In genomic region chr2:3703741-3704355, GRCh38 we compare ENCODE assay signal across 21 cellular contexts. TPM values are rescaled to one million over a fixed set of nuclear protein-coding genes. Genes with fewer than 3 reads are reported as not detected.
A peak's percentile ranks its signal among the peaks of the same experiment; 100 is the strongest.
DNase-seq lines count a peak whose midpoint lies in the region; ATAC-seq lines count a peak whose summit lies in the region.
"Had no signal": no experiment of that assay in that cellular context is flagged by ENCODE, and none has a peak within 500 bp of the region (broad histone marks: within the 10 kb centered on the region; RNA-seq: fewer than 3 reads in every experiment).

No MANE protein-coding gene starts in this region.

- H3K4me1 Mint-ChIP-seq in stimulated activated naive CD8-positive, alpha-beta T cell treated with anti-CD3 and anti-CD28 coated beads, Interleukin-15, amount 100 ng/mL, for 72 hours = peaks cover 5% of the 10 kb centered on the region
- peaks cover 2% of the 10 kb centered on the region for H3K4me1 Mint-ChIP-seq in activated naive CD8-positive, alpha-beta T cell treated with anti-CD3 and anti-CD28 coated beads, Interleukin-2, amount 50 U/mL, for 24 hours

- ATAC-seq in stimulated activated naive CD8-positive, alpha-beta T cell treated with anti-CD3 and anti-CD28 coated beads, Interleukin-15, amount 100 ng/mL, for 72 hours = peak; percentile 61
- ATAC-seq in stimulated activated naive CD8-positive, alpha-beta T cell treated with anti-CD3 and anti-CD28 coated beads, Interleukin-15, Interleukin-2, amounts not matched to agents 100 U/mL and 50 U/mL, for 24 hours = no peak
- ATAC-seq in activated naive CD8-positive, alpha-beta T cell treated with anti-CD3 and anti-CD28 coated beads, Interleukin-2, amount 50 U/mL, for 24 hours = peak; percentile 24
- ATAC-seq in HG03175 (IDR thresholded peaks at IDR 0.05; ENCODE audit: unreplicated experiment) = no peak
- ATAC-seq in HG03354 (IDR thresholded peaks at IDR 0.05; ENCODE audit: poor library complexity, severe bottlenecking, unreplicated experiment) = no peak
- ATAC-seq: effector memory CD8-positive, alpha-beta T cell; GM12878; left colon had no signal

- no peak overlapping the region for H3K27ac Mint-ChIP-seq in stimulated activated naive CD8-positive, alpha-beta T cell treated with anti-CD3 and anti-CD28 coated beads, Interleukin-15, amount 100 ng/mL, for 72 hours
- H3K27ac Mint-ChIP-seq in activated naive CD8-positive, alpha-beta T cell treated with anti-CD3 and anti-CD28 coated beads, Interleukin-2, amount 50 U/mL, for 24 hours = no peak overlapping the region
- H3K27ac Mint-ChIP-seq: activated CD4-positive, alpha-beta memory T cell treated with anti-CD3 and anti-CD28 coated beads for 36 hours; activated T-helper 1 cell treated with anti-CD3 and anti-CD28 coated beads, Interleukin-12 subunit alpha, Interleukin-12 subunit beta, Interleukin-2, Interleukin-4 antibody, amounts not matched to agents 30 ng/mL and 10 ng/mL and 1 ng/mL, durations not matched to agents 14 hours and 24 hours and 36 hours; effector memory CD8-positive, alpha-beta T cell had no signal

- 29% methylated on average over 75 of the region's 75 CpGs for WGBS in urinary bladder

- H3K36me3 ChIP-seq in urinary bladder (ENCODE audit: insufficient read depth) = no peaks in the 10 kb centered on the region
- H3K36me3 ChIP-seq: adrenal gland had no signal

- no peak for DNase-seq in stimulated activated naive CD8-positive, alpha-beta T cell treated with anti-CD3 and anti-CD28 coated beads, Interleukin-15, amount 100 ng/mL, for 72 hours
- no peak for DNase-seq in stimulated activated naive CD8-positive, alpha-beta T cell treated with anti-CD3 and anti-CD28 coated beads, Interleukin-15, Interleukin-2, amounts not matched to agents 100 U/mL and 50 U/mL, for 24 hours
- DNase-seq in activated naive CD8-positive, alpha-beta T cell treated with anti-CD3 and anti-CD28 coated beads, Interleukin-2, amount 50 U/mL, for 24 hours = no peak
- DNase-seq in left kidney (ENCODE audit: low read depth, low spot score) = peak; percentile 58
- DNase-seq in activated CD8-positive, alpha-beta memory T cell treated with anti-CD3 and anti-CD28 coated beads, Interleukin-2, amount 50 U/mL, for 48 hours = no peak
- DNase-seq: activated CD4-positive, alpha-beta memory T cell treated with anti-CD3 and anti-CD28 coated beads for 36 hours; adrenal gland; Caco-2; effector memory CD8-positive, alpha-beta T cell; hypothalamus; KG1; left colon; NCI-H1092; nucleus accumbens had no signal

- peaks cover 81% of the 10 kb centered on the region for H3K27me3 Mint-ChIP-seq in stimulated activated naive CD8-positive, alpha-beta T cell treated with anti-CD3 and anti-CD28 coated beads, Interleukin-15, amount 100 ng/mL, for 72 hours
- H3K27me3 Mint-ChIP-seq in activated naive CD8-positive, alpha-beta T cell treated with anti-CD3 and anti-CD28 coated beads, Interleukin-2, amount 50 U/mL, for 24 hours = peaks cover 41% of the 10 kb centered on the region

- H3K36me3 Mint-ChIP-seq in activated naive CD8-positive, alpha-beta T cell treated with anti-CD3 and anti-CD28 coated beads, Interleukin-2, amount 50 U/mL, for 24 hours (ENCODE audit: low read depth) = no peaks in the 10 kb centered on the region
- H3K36me3 Mint-ChIP-seq: activated CD4-positive, alpha-beta memory T cell treated with anti-CD3 and anti-CD28 coated beads for 36 hours had no signal

- H3K4me3 ChIP-seq in urinary bladder (ENCODE audit: low read depth, low read length) = peak overlapping the region; percentile 5
- H3K4me3 ChIP-seq: GM12878 had no signal

- H3K9me3 Mint-ChIP-seq in stimulated activated naive CD8-positive, alpha-beta T cell treated with anti-CD3 and anti-CD28 coated beads, Interleukin-15, amount 100 ng/mL, for 72 hours = no peaks in the 10 kb centered on the region
- no peaks in the 10 kb centered on the region for H3K9me3 Mint-ChIP-seq in activated naive CD8-positive, alpha-beta T cell treated with anti-CD3 and anti-CD28 coated beads, Interleukin-2, amount 50 U/mL, for 24 hours
- H3K9me3 Mint-ChIP-seq: activated CD4-positive, alpha-beta memory T cell treated with anti-CD3 and anti-CD28 coated beads for 36 hours; activated T-helper 1 cell treated with anti-CD3 and anti-CD28 coated beads, Interleukin-12 subunit alpha, Interleukin-12 subunit beta, Interleukin-2, Interleukin-4 antibody, amounts not matched to agents 30 ng/mL and 10 ng/mL and 1 ng/mL, durations not matched to agents 14 hours and 24 hours and 36 hours; effector memory CD8-positive, alpha-beta T cell had no signal

- H3K27ac ChIP-seq in urinary bladder (ENCODE audit: low read depth) = no peak overlapping the region
- H3K27ac ChIP-seq: adrenal gland, VCaP had no signal

- H3K4me1 ChIP-seq in urinary bladder (ENCODE audit: insufficient read depth) = no peaks in the 10 kb centered on the region
- H3K4me1 ChIP-seq: Caco-2 had no signal

- no peak overlapping the region for H3K4me3 Mint-ChIP-seq in stimulated activated naive CD8-positive, alpha-beta T cell treated with anti-CD3 and anti-CD28 coated beads, Interleukin-15, amount 100 ng/mL, for 72 hours
- H3K4me3 Mint-ChIP-seq in activated naive CD8-positive, alpha-beta T cell treated with anti-CD3 and anti-CD28 coated beads, Interleukin-2, amount 50 U/mL, for 24 hours = no peak overlapping the region
- H3K4me3 Mint-ChIP-seq: activated CD4-positive, alpha-beta memory T cell treated with anti-CD3 and anti-CD28 coated beads for 36 hours; activated T-helper 1 cell treated with anti-CD3 and anti-CD28 coated beads, Interleukin-12 subunit alpha, Interleukin-12 subunit beta, Interleukin-2, Interleukin-4 antibody, amounts not matched to agents 30 ng/mL and 10 ng/mL and 1 ng/mL, durations not matched to agents 14 hours and 24 hours and 36 hours; effector memory CD8-positive, alpha-beta T cell had no signal

RNA-seq across cellular contexts. Expression of gene DCDC2C, which starts 0.5 kb away (rescaled TPM):
- total RNA-seq in urinary bladder = 0.48 TPM
- 0.09 TPM for polyA plus RNA-seq in urinary bladder
- total RNA-seq: activated CD4-positive, alpha-beta memory T cell treated with anti-CD3 and anti-CD28 coated beads for 36 hours; activated T-helper 1 cell treated with anti-CD3 and anti-CD28 coated beads, Interleukin-12 subunit alpha, Interleukin-12 subunit beta, Interleukin-2, Interleukin-4 antibody, amounts not matched to agents 30 ng/mL and 10 ng/mL and 1 ng/mL, durations not matched to agents 14 hours and 24 hours and 36 hours; Caco-2; GM12878; left colon; T-helper 1 cell treated with Interleukin-12 subunit alpha and Interleukin-12 subunit beta and Interleukin-4 antibody, amounts not matched to agents 30 ng/mL and 1 ng/mL, for 36 hours had no signal
- polyA plus RNA-seq: GM12878 had no signal

RNA-seq across cellular contexts. Expression of gene ALLC, which starts 45.8 kb away (rescaled TPM):
- total RNA-seq in urinary bladder = 0.16 TPM
- 0.19 TPM for polyA plus RNA-seq in urinary bladder
- total RNA-seq: activated CD4-positive, alpha-beta memory T cell treated with anti-CD3 and anti-CD28 coated beads for 36 hours; activated T-helper 1 cell treated with anti-CD3 and anti-CD28 coated beads, Interleukin-12 subunit alpha, Interleukin-12 subunit beta, Interleukin-2, Interleukin-4 antibody, amounts not matched to agents 30 ng/mL and 10 ng/mL and 1 ng/mL, durations not matched to agents 14 hours and 24 hours and 36 hours; Caco-2; GM12878; left colon; T-helper 1 cell treated with Interleukin-12 subunit alpha and Interleukin-12 subunit beta and Interleukin-4 antibody, amounts not matched to agents 30 ng/mL and 1 ng/mL, for 36 hours had no signal

Comparison
In these comparisons a context has a peak if more than half of its experiments do, and no peak if none do; other contexts are left out.
1. ATAC-seq: peak in stimulated activated naive CD8-positive, alpha-beta T cell treated with anti-CD3 and anti-CD28 coated beads, Interleukin-15, amount 100 ng/mL, for 72 hours (single experiment) and activated naive CD8-positive, alpha-beta T cell treated with anti-CD3 and anti-CD28 coated beads, Interleukin-2, amount 50 U/mL, for 24 hours (single experiment); none in stimulated activated naive CD8-positive, alpha-beta T cell treated with anti-CD3 and anti-CD28 coated beads, Interleukin-15, Interleukin-2, amounts not matched to agents 100 U/mL and 50 U/mL, for 24 hours (single experiment), HG03175 (single experiment) and HG03354 (single experiment).